Comparison of ENCODE assay signal across 5 cellular contexts in genomic region chr10:109729895-109730294, GRCh38.
DNase-seq lines count a peak whose midpoint lies in the region; ATAC-seq and TF ChIP-seq lines count a peak whose summit lies in the region.
"Not testable (repeated sequence)": the region's sequence is repeated elsewhere in the genome, so short reads cannot be mapped to it uniquely, and the experiment has no call there.

No MANE protein-coding gene starts in this region.

- H3K27me3 Mint-ChIP-seq in T-helper 17 cell, result not testable (repeated sequence)

- not testable (repeated sequence) for H3K9me3 ChIP-seq in T-helper 17 cell (ENCODE audit: control insufficient read depth, low read length, poor library complexity, severe bottlenecking); gastroesophageal sphincter; suprapubic skin; tibial nerve

- not testable (repeated sequence) for H3K4me1 ChIP-seq in gastroesophageal sphincter, suprapubic skin, tibial nerve

- H3K4me3 Mint-ChIP-seq in T-helper 17 cell, result peak overlapping the region; percentile 13

- not testable (repeated sequence) for H3K27ac Mint-ChIP-seq in T-helper 17 cell

- not testable (repeated sequence) for DNase-seq in T-helper 17 cell; sciatic nerve (ENCODE audit: low spot score); suprapubic skin (ENCODE audit: low spot score in 2 of 2)
- peak; percentile 26 to 46 for DNase-seq in tibial nerve (ENCODE audit: low spot score in 2 of 2)

- not testable (repeated sequence) for TF ChIP-seq POLR2A in gastroesophageal sphincter (IDR thresholded peaks at IDR 0.05); suprapubic skin (IDR thresholded peaks at IDR 0.05); tibial nerve (IDR thresholded peaks at IDR 0.05)

- H3K4me1 Mint-ChIP-seq in T-helper 17 cell, result not testable (repeated sequence)

- not testable (repeated sequence) for H3K4me3 ChIP-seq in gastroesophageal sphincter, suprapubic skin, tibial nerve

- H3K27me3 ChIP-seq in gastroesophageal sphincter, suprapubic skin, tibial nerve: not testable (repeated sequence)

- not testable (repeated sequence) for ATAC-seq in T-helper 17 cell
- ATAC-seq in gastroesophageal sphincter (peak; percentile 47), sciatic nerve (peak; percentile 84)

- intact Hi-C loops in sciatic nerve (cut with DNase I), result not testable (repeated sequence)

- TF ChIP-seq EP300 in gastroesophageal sphincter (IDR thresholded peaks at IDR 0.05); suprapubic skin (IDR thresholded peaks at IDR 0.05): not testable (repeated sequence)
- peak; percentile 39 to 80 for TF ChIP-seq EP300 in tibial nerve (IDR thresholded peaks at IDR 0.05)

- 72% methylated on average over 3 to 4 of the region's 4 CpGs for WGBS in gastroesophageal sphincter (ENCODE audit: low coverage in 1 of 2), 2 donors
- WGBS in suprapubic skin, result 70% methylated on average over 4 of the region's 4 CpGs
- WGBS in tibial nerve, 2 donors, result 47 to 60% methylated on average over 4 of the region's 4 CpGs

- not testable (repeated sequence) for H3K27ac ChIP-seq in gastroesophageal sphincter
- peak overlapping the region; percentile 16 for H3K27ac ChIP-seq in suprapubic skin
- peak overlapping the region in 3 of 4 donors; percentile 11 to 79 (median 27) for H3K27ac ChIP-seq in tibial nerve

- TF ChIP-seq CTCF in gastroesophageal sphincter (IDR thresholded peaks at IDR 0.05); suprapubic skin (IDR thresholded peaks at IDR 0.05); tibial nerve (IDR thresholded peaks at IDR 0.05): not testable (repeated sequence)

- H3K36me3 Mint-ChIP-seq in T-helper 17 cell (ENCODE audit: low read depth), result not testable (repeated sequence)

- H3K36me3 ChIP-seq in gastroesophageal sphincter, suprapubic skin, tibial nerve: not testable (repeated sequence)
